In genomic region chr11:33588056-33588455, GRCh38 we compare ENCODE assay signal across 19 cellular contexts.
"Had no signal": no experiment of that assay in that cellular context is flagged by ENCODE, and none has a peak within 500 bp of the region (broad histone marks: within the 10 kb centered on the region; RNA-seq: fewer than 3 reads in every experiment).

No MANE protein-coding gene starts in this region.

- H3K27me3 ChIP-seq: transverse colon, vagina had no signal

- FAIRE-seq: keratinocyte had no signal

- ATAC-seq: gastroesophageal sphincter, heart right ventricle, natural killer cell had no signal

- DNase-seq: activated CD4-positive, alpha-beta T cell treated with anti-CD3 and anti-CD28 coated beads, Interleukin-2, amount 10 ng/mL, durations not matched to agents 7 days and 5 days; activated CD4-positive, CD25-positive, alpha-beta regulatory T cell; activated CD8-positive, alpha-beta memory T cell treated with anti-CD3 and anti-CD28 coated beads, Interleukin-2, amount 50 U/mL, for 48 hours; activated gamma-delta T cell treated with Interleukin-2 at 50 U/mL for 16 hours; anterior cingulate cortex; cerebellar nuclear complex; heart right ventricle; left ventricle myocardium inferior; mesenchymal stem cell; natural killer cell; stimulated activated CD4-positive, alpha-beta T cell treated with anti-CD3 and anti-CD28 coated beads, Interleukin-15, amount 100 ng/mL, for 24 hours; stimulated activated CD4-positive, alpha-beta T cell treated with anti-CD3 and anti-CD28 coated beads, Interleukin-4, amount 100 ng/mL, for 24 hours; stimulated activated naive CD4-positive, alpha-beta T cell treated with Interleukin-2 at 50 U/mL for 16 hours; transverse colon had no signal

- H3K9me3 ChIP-seq: transverse colon, vagina had no signal

- H3K36me3 ChIP-seq: gastroesophageal sphincter, heart right ventricle, left ventricle myocardium inferior, transverse colon, vagina had no signal

- H3K27ac ChIP-seq: epithelial cell of prostate, gastroesophageal sphincter, heart right ventricle, left ventricle myocardium inferior, skin epidermis, transverse colon, vagina had no signal

- H3K4me3 ChIP-seq: gastroesophageal sphincter, heart right ventricle, left ventricle myocardium inferior, skin epidermis, transverse colon, vagina had no signal

- H3K4me1 ChIP-seq: gastroesophageal sphincter, heart right ventricle, left ventricle myocardium inferior, transverse colon, vagina had no signal
